Comparison of ENCODE assay signal across 1 cellular context in the genomic region with DNA sequence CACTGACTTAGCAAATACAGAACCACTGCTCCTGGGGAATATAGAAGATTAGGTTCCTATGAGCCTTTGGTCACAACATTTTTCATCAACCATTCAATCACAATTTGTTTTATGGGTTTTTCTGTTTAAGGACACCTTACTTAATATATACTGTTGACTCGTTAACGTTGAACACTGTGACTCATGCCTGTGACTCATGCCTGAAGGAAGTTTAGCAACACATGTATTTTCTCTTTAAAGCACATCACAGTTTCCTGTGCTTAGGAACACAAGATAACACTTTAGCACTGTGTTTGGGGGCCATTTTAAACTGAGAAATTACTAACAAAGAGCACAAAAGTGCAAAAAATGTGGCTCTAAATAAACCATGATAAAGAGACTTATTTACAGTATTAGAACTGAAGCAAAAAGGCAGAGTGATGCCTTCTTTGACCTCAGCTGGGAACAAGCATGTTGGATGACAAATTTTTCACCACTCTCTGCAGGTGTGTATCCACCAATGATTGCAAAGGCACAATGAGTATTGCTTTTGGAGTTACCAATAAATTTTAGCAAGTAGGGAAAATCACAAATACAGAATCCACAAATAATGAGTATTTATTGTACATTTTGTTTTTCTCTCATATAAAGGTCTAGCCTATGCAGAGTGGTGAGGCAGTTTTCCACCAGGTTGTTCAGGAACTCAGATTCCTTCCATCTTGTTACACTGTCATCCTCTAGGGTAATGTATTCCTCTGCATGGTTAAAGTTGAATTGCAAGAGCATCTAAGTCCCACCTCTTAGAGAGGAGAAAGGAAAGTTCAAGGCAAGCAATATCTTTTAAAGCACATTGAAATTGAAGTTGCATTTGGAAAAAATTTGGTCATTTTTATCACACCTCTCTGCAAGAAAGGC.
A peak's percentile ranks its signal among the peaks of the same experiment; 100 is the strongest.
TF ChIP-seq lines count a peak whose summit lies in the region.

No MANE protein-coding gene starts in this region.

TF ChIP-seq in K562, 482 proteins besides CTCF, POLR2A, EP300 and RAD21 (continued from another document):
- TF ChIP-seq MGA (IDR thresholded peaks at IDR 0.05) (peak; percentile 47), SMARCA4 (IDR thresholded peaks at IDR 0.05) (peak; percentile 90), DPF2 (IDR thresholded peaks at IDR 0.05) (peak; percentile 88)
- TF ChIP-seq, protein P1, sequence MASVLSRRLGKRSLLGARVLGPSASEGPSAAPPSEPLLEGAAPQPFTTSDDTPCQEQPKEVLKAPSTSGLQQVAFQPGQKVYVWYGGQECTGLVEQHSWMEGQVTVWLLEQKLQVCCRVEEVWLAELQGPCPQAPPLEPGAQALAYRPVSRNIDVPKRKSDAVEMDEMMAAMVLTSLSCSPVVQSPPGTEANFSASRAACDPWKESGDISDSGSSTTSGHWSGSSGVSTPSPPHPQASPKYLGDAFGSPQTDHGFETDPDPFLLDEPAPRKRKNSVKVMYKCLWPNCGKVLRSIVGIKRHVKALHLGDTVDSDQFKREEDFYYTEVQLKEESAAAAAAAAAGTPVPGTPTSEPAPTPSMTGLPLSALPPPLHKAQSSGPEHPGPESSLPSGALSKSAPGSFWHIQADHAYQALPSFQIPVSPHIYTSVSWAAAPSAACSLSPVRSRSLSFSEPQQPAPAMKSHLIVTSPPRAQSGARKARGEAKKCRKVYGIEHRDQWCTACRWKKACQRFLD (CRISPR knock-in tag; IDR thresholded peaks at IDR 0.05): 0 out of 2 replicates have a peak, but pooled peaks have one; percentile 33
